Comparison of ENCODE assay signal across 8 cellular contexts in genomic region chr17:30824356-30825145, GRCh38. TPM values are rescaled to one million over a fixed set of nuclear protein-coding genes. Genes with fewer than 3 reads are reported as not detected.
DNase-seq lines count a peak whose midpoint lies in the region; TF ChIP-seq lines count a peak whose summit lies in the region.

CRLF3 (minus strand) TSS chr17:30824692; CDS start chr17:30824651, 41 bp downstream.

- no peak within 1 kb of the TSS for H4K91ac ChIP-seq in H9 (ENCODE audit: insufficient read length, low read depth, low read length)

- H3K27me3 ChIP-seq in H9 (ENCODE audit: insufficient read depth, low read length), result no peaks in the 10 kb centered on the region
- no peaks in the 10 kb centered on the region for H3K27me3 ChIP-seq in MG63
- H3K27me3 ChIP-seq in stomach, result no peaks in the 10 kb centered on the region

- no peak for TF ChIP-seq POLR2A in stomach (IDR thresholded peaks at IDR 0.05)

- no peak within 1 kb of the TSS for H2BK120ac ChIP-seq in H9 (ENCODE audit: low read depth, low read length, poor library complexity, severe bottlenecking)

- H3K36me3 ChIP-seq in MG63, result no peaks in the 10 kb centered on the region; the same call in 1 of the 2 replicates
- no peaks in the 10 kb centered on the region for H3K36me3 ChIP-seq in stomach

- peak within 1 kb of the TSS; percentile 67 for H3K4me2 ChIP-seq in H9 (ENCODE audit: insufficient read depth, insufficient read length, low read length)

- no CpG with 5 or more reads among the region's 75 CpGs for WGBS in H9 (ENCODE audit: extremely low coverage, insufficient read length, low lambda C conversion rate)
- WGBS in stomach, 5 donors, result 4 to 12% (median 5%) methylated on average over 45 to 75 of the region's 75 CpGs

- intact Hi-C loops in stomach (cut with DNase I; ENCODE audit: low total_unique reads), result no loop called here

- no peak within 1 kb of the TSS for H2AK5ac ChIP-seq in H9 (ENCODE audit: insufficient read length, low read length)

- H3K4me3 Mint-ChIP-seq in H9 (peak within 1 kb of the TSS; percentile 97), neural crest cell (peak within 1 kb of the TSS; percentile 88)

- no peaks in the 10 kb centered on the region for H3K36me3 Mint-ChIP-seq in H9 (ENCODE audit: insufficient read depth in 1 of 3, low read depth in 3 of 3)
- no peaks in the 10 kb centered on the region for H3K36me3 Mint-ChIP-seq in neural crest cell (ENCODE audit: low read depth)

- H3K27ac ChIP-seq in H9 (ENCODE audit: insufficient read length, low read depth, low read length) (peak within 1 kb of the TSS; percentile 2), stomach (peak within 1 kb of the TSS; percentile 85 to 91 (median 89))

- H3K9me3 ChIP-seq in H9 (ENCODE audit: control insufficient read depth, low read depth, low read length) (no peaks in the 10 kb centered on the region), MG63 (no peaks in the 10 kb centered on the region), stomach (no peaks in the 10 kb centered on the region)

- H3K9ac ChIP-seq in H9 (ENCODE audit: extremely low read depth, insufficient read length, low read length), result peak within 1 kb of the TSS; percentile 77

- no peak within 1 kb of the TSS for H2BK15ac ChIP-seq in H9 (ENCODE audit: low read depth, low read length)

- H3K23me2 ChIP-seq in H9 (ENCODE audit: insufficient read length, low read depth, low read length, poor library complexity, severe bottlenecking), result no peaks in the 10 kb centered on the region

- peak within 1 kb of the TSS; percentile 88 to 99 (median 98) for H3K27ac Mint-ChIP-seq in H9
- peak within 1 kb of the TSS; percentile 85 for H3K27ac Mint-ChIP-seq in neural crest cell (ENCODE audit: unreplicated experiment)

- no peaks in the 10 kb centered on the region for H4K20me1 ChIP-seq in H9 (ENCODE audit: control insufficient read depth, insufficient read depth, insufficient read length)

- H2BK12ac ChIP-seq in H9 (ENCODE audit: insufficient read length, low read depth, low read length), result no peak within 1 kb of the TSS

- H2BK20ac ChIP-seq in H9 (ENCODE audit: low read depth, low read length, poor library complexity, severe bottlenecking), result no peak within 1 kb of the TSS

- H3K4me1 Mint-ChIP-seq in H9 (peaks cover 24 to 29% of the 10 kb centered on the region in 2 experiments), neural crest cell (peaks cover 28% of the 10 kb centered on the region)

- peak within 1 kb of the TSS; percentile 43 for H3K18ac ChIP-seq in H9 (ENCODE audit: insufficient read length, low read depth, low read length)

- H3K79me1 ChIP-seq in H9 (ENCODE audit: insufficient read depth, low read depth, low read length, poor library complexity, severe bottlenecking), result no peaks in the 10 kb centered on the region

- H3K9me3 Mint-ChIP-seq in H9, result no peaks in the 10 kb centered on the region; a peak in 1 of 5 replicates
- H3K9me3 Mint-ChIP-seq in neural crest cell, result no peaks in the 10 kb centered on the region

- no peak within 1 kb of the TSS for H3K4ac ChIP-seq in H9 (ENCODE audit: low read depth, low read length)

- peaks cover 3% of the 10 kb centered on the region; the same call in 1 of the 2 replicates for H3K79me2 ChIP-seq in H9 (ENCODE audit: insufficient read depth, low read length)

- no peak within 1 kb of the TSS for H4K8ac ChIP-seq in H9 (replicated peaks; ENCODE audit: insufficient read length, low read depth, low read length)

- H3K4me1 ChIP-seq in H9 (ENCODE audit: insufficient read depth, low read length) (no peaks in the 10 kb centered on the region), stomach (peaks cover 14 to 53% (median 35%) of the 10 kb centered on the region in 4 donors)

- H3K23ac ChIP-seq in H9 (ENCODE audit: insufficient read length, low read depth, low read length), result no peak within 1 kb of the TSS

- peak within 1 kb of the TSS; percentile 81; the same call in 1 of the 2 replicates for H3K14ac ChIP-seq in H9 (ENCODE audit: insufficient read depth, low read length)

- H3K56ac ChIP-seq in H9 (ENCODE audit: insufficient read length, low read depth, low read length), result no peak within 1 kb of the TSS

- TF ChIP-seq CTCF in H9 (conservative IDR thresholded peaks at IDR 0.05) (peak; percentile 63), fibroblast of villous mesenchyme (IDR thresholded peaks at IDR 0.05; ENCODE audit: insufficient read depth, low read depth, low read length) (peak; percentile 43), neural crest cell (conservative IDR thresholded peaks at IDR 0.05) (peak; percentile 64), stomach (IDR thresholded peaks at IDR 0.05) (peak in 5 of 7 experiments; percentile 24 to 77 (median 59))

- H2AFZ ChIP-seq in H9 (ENCODE audit: low read length), result no peak within 1 kb of the TSS

- H2BK5ac ChIP-seq in H9 (ENCODE audit: insufficient read length, low read length), result no peak within 1 kb of the TSS

- no peak within 1 kb of the TSS for H4K5ac ChIP-seq in H9 (ENCODE audit: insufficient read length, low read depth, low read length)

- H3T11ph ChIP-seq in H9 (ENCODE audit: low read length), result no peak within 1 kb of the TSS

- H3K4me3 ChIP-seq in MG63 (peak within 1 kb of the TSS; percentile 97), fibroblast of villous mesenchyme (ENCODE audit: low read depth, low read length) (peak within 1 kb of the TSS; percentile 69), stomach (peak within 1 kb of the TSS; percentile 74 to 98 (median 88))

- DNase-seq in G401 (ENCODE audit: low spot score) (peak; percentile 92), H9 (peak; percentile 98), MG63 (peak; percentile 95), SHP77 treated with DMSO at 0.1 percent for 48 hours (lab: John Stamatoyannopoulos, UW) (peak; percentile 76), fibroblast of villous mesenchyme (ENCODE audit: low read depth) (peak; percentile 89), neural crest cell (ENCODE audit: low read depth, low spot score) (peak; percentile 85), stomach (peak; percentile 91)
- DNase-seq in activated effector memory CD4-positive, alpha-beta T cell treated with anti-CD3 and anti-CD28 coated beads, Interleukin-2, amount 50 U/mL, for 16 hours, result peak; percentile 96

- peaks cover 2% of the 10 kb centered on the region for H3K27me3 Mint-ChIP-seq in H9 (ENCODE audit: low read depth)
- no peaks in the 10 kb centered on the region for H3K27me3 Mint-ChIP-seq in neural crest cell (ENCODE audit: low read depth)

- in situ Hi-C loops in G401 (cut with HindIII; ENCODE audit: low sequenced_read_pairs), result no loop called here

- TF ChIP-seq EP300 in stomach (IDR thresholded peaks at IDR 0.05), result no peak

RNA-seq across cellular contexts. Expression of gene CRLF3, which starts in this region (rescaled TPM):
- 21.5 and 25.3 TPM in 2 replicates for total RNA-seq in G401 (2014; rRNA removed; shearing (Covaris generic))
- total RNA-seq in H9 (2021) (18.1 TPM in 2 replicates), fibroblast of villous mesenchyme (10.0 and 22.5 TPM in 2 replicates), neural crest cell (14.1 and 14.3 TPM in 2 replicates), stomach (10 to 100 TPM in 2 of 5 donors, 1 to 10 TPM in 3; 1.7 to 15.2 (median 4.1) TPM)
- 22.0 and 25.7 TPM in 2 replicates for total RNA-seq in MG63 (2014; rRNA removed; shearing (Covaris generic); ENCODE audit: low replicate concordance)
- polyA plus RNA-seq in stomach, result 1 to 10 TPM; 4.1 to 5.4 (median 5.0) TPM

Comparison
In these comparisons a context has a peak if more than half of its experiments do, and no peak if none do; other contexts are left out.
1. Peak in every context shown above with its lines: DNase-seq, H3K4me3 ChIP-seq and H3K27ac ChIP-seq.